16 cellular contexts compared by ENCODE assay signal in genomic region chr3:57972421-57973111, GRCh38. TPM values are rescaled to one million over a fixed set of nuclear protein-coding genes. Genes with fewer than 3 reads are reported as not detected.
DNase-seq lines count a peak whose midpoint lies in the region; ATAC-seq and TF ChIP-seq lines count a peak whose summit lies in the region.
"Had no signal": no experiment of that assay in that cellular context is flagged by ENCODE, and none has a peak within 500 bp of the region (broad histone marks: within the 10 kb centered on the region; RNA-seq: fewer than 3 reads in every experiment).

No MANE protein-coding gene starts in this region.

- no peaks in the 10 kb centered on the region for H3K36me3 ChIP-seq in naive thymus-derived CD4-positive, alpha-beta T cell (ENCODE audit: control insufficient read depth in 2 of 3, insufficient read depth in 3 of 3, low read length in 3 of 3)
- no peaks in the 10 kb centered on the region for H3K36me3 ChIP-seq in lower lobe of right lung

- intact Hi-C loops in naive thymus-derived CD4-positive, alpha-beta T cell (cut with micrococcal nuclease), result no loop called here
- intact Hi-C loops in lower lobe of right lung (cut with DNase I), result no loop called here

- H3K9me3 Mint-ChIP-seq in chondrocyte (ENCODE audit: low read depth), result no peaks in the 10 kb centered on the region
- H3K9me3 Mint-ChIP-seq in naive thymus-derived CD4-positive, alpha-beta T cell, result peaks cover 0 to 3% (median 0%) of the 10 kb centered on the region in 11 donors

- POLR2A ChIA-PET in AG04450 (lab: Yijun Ruan, JAX), result no interaction called here
- POLR2A ChIA-PET in naive thymus-derived CD4-positive, alpha-beta T cell (lab: Charles Lee), result no interaction called here

- in situ Hi-C loops in KBM-7 (cut with MboI; ENCODE audit: low pct_unique_long_range_greater_than_20kb, low sequenced_read_pairs) (no loop called here), GM13976 (cut with MboI; ENCODE audit: low sequenced_read_pairs, unreplicated experiment) (no loop called here)

- DNase-seq in AG04450 (ENCODE audit: low read depth, low spot score) (no peak), KBM-7 (peak; percentile 56), chondrocyte (ENCODE audit: low spot score) (no peak), GM13976 (ENCODE audit: low spot score) (no peak), OCI-M1 (lab: John Stamatoyannopoulos, UW) (no peak), DMS79 (lab: John Stamatoyannopoulos, UW) (no peak), lower lobe of right lung (no peak)
- no peak for DNase-seq in naive thymus-derived CD4-positive, alpha-beta T cell
- DNase-seq: activated CD4-positive, alpha-beta T cell treated with anti-CD3 and anti-CD28 coated beads, Interleukin-2, amount 50 U/mL, for 4 hours; activated naive CD4-positive, alpha-beta T cell treated with Interleukin-2 at 50 U/mL for 16 hours; CD4-positive, CD25-positive, alpha-beta regulatory T cell; effector CD4-positive, alpha-beta T cell; NCI-H1048; NCI-H69; stimulated activated CD4-positive, alpha-beta T cell treated with anti-CD3 and anti-CD28 coated beads, Interleukin-15, amount 100 ng/mL, for 24 hours; stimulated activated naive CD4-positive, alpha-beta T cell had no signal

- H3K4me3 Mint-ChIP-seq in chondrocyte (ENCODE audit: unreplicated experiment), result no peak overlapping the region
- H3K4me3 Mint-ChIP-seq in naive thymus-derived CD4-positive, alpha-beta T cell, result no peak overlapping the region
- H3K4me3 Mint-ChIP-seq: CD4-positive, CD25-positive, alpha-beta regulatory T cell had no signal

- no peaks in the 10 kb centered on the region for H3K27me3 ChIP-seq in AG04450 (ENCODE audit: control insufficient read depth, insufficient read depth, low read length)
- no peaks in the 10 kb centered on the region for H3K27me3 ChIP-seq in naive thymus-derived CD4-positive, alpha-beta T cell (ENCODE audit: control insufficient read depth in 2 of 2, insufficient read depth in 2 of 2, low read length in 2 of 2)
- H3K27me3 ChIP-seq in lower lobe of right lung (ENCODE audit: low read depth), result no peaks in the 10 kb centered on the region

- no peak overlapping the region for H3K4me3 ChIP-seq in AG04450 (ENCODE audit: low read depth, low read length)
- H3K4me3 ChIP-seq in naive thymus-derived CD4-positive, alpha-beta T cell (ENCODE audit: low read length), result no peak overlapping the region
- no peak overlapping the region for H3K4me3 ChIP-seq in lower lobe of right lung

- no peak for TF ChIP-seq CTCF in AG04450 (IDR thresholded peaks at IDR 0.05; ENCODE audit: low read depth, low read length)
- no peak for TF ChIP-seq CTCF in chondrocyte (IDR thresholded peaks at IDR 0.05)
- no peak for TF ChIP-seq CTCF in GM13976 (IDR thresholded peaks at IDR 0.05; ENCODE audit: borderline replicate concordance, control extremely low read depth, extremely low read depth, insufficient read depth, missing control alignments)
- TF ChIP-seq CTCF in lower lobe of right lung (IDR thresholded peaks at IDR 0.05), result no peak

- H3K27ac Mint-ChIP-seq in chondrocyte (ENCODE audit: unreplicated experiment), result peak overlapping the region; percentile 76
- H3K27ac Mint-ChIP-seq in naive thymus-derived CD4-positive, alpha-beta T cell, result peak overlapping the region in 2 of 9 donors; percentile 14 to 63

- peak overlapping the region; percentile 31 for H3K27ac ChIP-seq in AG04450 (ENCODE audit: low read depth, low read length)
- H3K27ac ChIP-seq in naive thymus-derived CD4-positive, alpha-beta T cell (ENCODE audit: low read depth, low read length), result no peak overlapping the region
- H3K27ac ChIP-seq in lower lobe of right lung, result no peak overlapping the region

- no peaks in the 10 kb centered on the region for H3K9me3 ChIP-seq in AG04450 (ENCODE audit: control insufficient read depth, insufficient read depth, low read length)
- peaks cover 0 to 4% (median 0%) of the 10 kb centered on the region in 3 experiments for H3K9me3 ChIP-seq in naive thymus-derived CD4-positive, alpha-beta T cell (ENCODE audit: control insufficient read depth in 2 of 3, low read length in 3 of 3)
- no peaks in the 10 kb centered on the region for H3K9me3 ChIP-seq in lower lobe of right lung

- H3K27me3 Mint-ChIP-seq in chondrocyte (ENCODE audit: low read depth), result no peaks in the 10 kb centered on the region
- no peaks in the 10 kb centered on the region for H3K27me3 Mint-ChIP-seq in naive thymus-derived CD4-positive, alpha-beta T cell

- H3K4me1 ChIP-seq in naive thymus-derived CD4-positive, alpha-beta T cell (ENCODE audit: control insufficient read depth in 2 of 2, insufficient read depth in 2 of 2, low read length in 2 of 2), result peaks cover 0 to 10% of the 10 kb centered on the region in 2 donors
- peaks cover 19% of the 10 kb centered on the region for H3K4me1 ChIP-seq in lower lobe of right lung

- CTCF ChIA-PET in AG04450 (lab: Charles Lee), result no interaction called here
- CTCF ChIA-PET in naive thymus-derived CD4-positive, alpha-beta T cell (lab: Charles Lee), result interaction anchor here (1.0 kb wide), 1 partner anchor 244 kb away, joined by 3 read pairs; no protein-coding TSS in a partner anchor

- H3K4me1 Mint-ChIP-seq in chondrocyte (ENCODE audit: low read depth), result peaks cover 43% of the 10 kb centered on the region
- H3K4me1 Mint-ChIP-seq in naive thymus-derived CD4-positive, alpha-beta T cell, result peaks cover 0 to 30% (median 10%) of the 10 kb centered on the region in 7 donors

- H3K36me3 Mint-ChIP-seq in chondrocyte (ENCODE audit: low read depth), result no peaks in the 10 kb centered on the region
- H3K36me3 Mint-ChIP-seq in naive thymus-derived CD4-positive, alpha-beta T cell, result no peaks in the 10 kb centered on the region
- H3K36me3 Mint-ChIP-seq: CD4-positive, CD25-positive, alpha-beta regulatory T cell had no signal

- ATAC-seq in naive thymus-derived CD4-positive, alpha-beta T cell, result peak; percentile 32
- ATAC-seq in lower lobe of right lung, result no peak

RNA-seq across cellular contexts. Expression of gene FLNB, which starts 35.7 kb away (rescaled TPM):
- 89.6 and 90.4 TPM in 2 replicates for polyA plus RNA-seq in AG04450 (2011; rRNA removed)
- polyA minus RNA-seq in AG04450 (2011; rRNA and poly(A)+ RNA removed), result 265 and 295 TPM in 2 replicates
- 56.5 to 75.3 TPM (median 70.2 TPM) in 3 replicates for total RNA-seq in chondrocyte
- total RNA-seq in naive thymus-derived CD4-positive, alpha-beta T cell, result 10 to 100 TPM; 39.3 to 66.7 (median 64.9) TPM
- polyA plus RNA-seq in naive thymus-derived CD4-positive, alpha-beta T cell, result 10 to 100 TPM; 15.7 to 42.2 TPM
- total RNA-seq in lower lobe of right lung, result 83.3 TPM
